Comparison of ENCODE assay signal across 18 cellular contexts in genomic region chr11:1175461-1176223, GRCh38. TPM values are rescaled to one million over a fixed set of nuclear protein-coding genes. Genes with fewer than 3 reads are reported as not detected.
A peak's percentile ranks its signal among the peaks of the same experiment; 100 is the strongest.
DNase-seq lines count a peak whose midpoint lies in the region; ATAC-seq, FAIRE-seq and TF ChIP-seq lines count a peak whose summit lies in the region.
"Had no signal": no experiment of that assay in that cellular context is flagged by ENCODE, and none has a peak within 500 bp of the region (broad histone marks: within the 10 kb centered on the region; RNA-seq: fewer than 3 reads in every experiment).

No MANE protein-coding gene starts in this region.

- H4K91ac ChIP-seq in trophoblast cell (ENCODE audit: low read depth, low read length), result no peak overlapping the region

- H3K18ac ChIP-seq in trophoblast cell (ENCODE audit: low read length), result no peak overlapping the region

- H3K9me3 Mint-ChIP-seq in activated naive CD4-positive, alpha-beta T cell treated with anti-CD3 and anti-CD28 coated beads, Interleukin-2, amount 50 U/mL, for 72 hours, result peaks cover 17 to 19% of the 10 kb centered on the region in 2 donors
- H3K9me3 Mint-ChIP-seq: CD8-positive, alpha-beta T cell had no signal

- H3K4me1 ChIP-seq in heart left ventricle (no peaks in the 10 kb centered on the region), HEK293 (ENCODE audit: control insufficient read depth, insufficient read depth, low read length) (no peaks in the 10 kb centered on the region), kidney (ENCODE audit: control insufficient read depth in 1 of 2, insufficient read depth in 1 of 2, low read depth in 1 of 2, low read length in 2 of 2) (no peaks in the 10 kb centered on the region), trophoblast cell (ENCODE audit: control insufficient read depth in 1 of 2, insufficient read depth in 2 of 2, low read length in 2 of 2) (no peaks in the 10 kb centered on the region)
- H3K4me1 ChIP-seq: A549 had no signal

- intact Hi-C loops in heart left ventricle (cut with DNase I) (no loop called here), cardiac septum (cut with DNase I) (no loop called here), kidney (cut with DNase I) (no loop called here)

- CTCF ChIA-PET in HEK293 (lab: Yijun Ruan, JAX), result no interaction called here

- no peaks in the 10 kb centered on the region for H3K79me2 ChIP-seq in trophoblast cell (ENCODE audit: control insufficient read depth, insufficient read depth, low read length, poor library complexity)

- H3K9me3 ChIP-seq in heart left ventricle (no peaks in the 10 kb centered on the region), HEK293 (ENCODE audit: control insufficient read depth, insufficient read depth, low read depth, low read length) (no peaks in the 10 kb centered on the region), kidney (ENCODE audit: control insufficient read depth in 1 of 2, low read length in 2 of 2) (no peaks in the 10 kb centered on the region), trophoblast cell (ENCODE audit: insufficient read depth, low read depth, low read length) (peaks cover 80% of the 10 kb centered on the region)
- H3K9me3 ChIP-seq: A549 had no signal

- no peaks in the 10 kb centered on the region for H3K36me3 ChIP-seq in heart left ventricle
- H3K36me3 ChIP-seq in HEK293 (ENCODE audit: control insufficient read depth in 2 of 2, insufficient read depth in 1 of 2, low read length in 2 of 2), result no peaks in the 10 kb centered on the region
- no peaks in the 10 kb centered on the region for H3K36me3 ChIP-seq in kidney (ENCODE audit: control insufficient read depth in 1 of 2, insufficient read depth in 2 of 2, low read length in 2 of 2)
- no peaks in the 10 kb centered on the region for H3K36me3 ChIP-seq in trophoblast cell (ENCODE audit: control insufficient read depth in 1 of 2, insufficient read depth in 2 of 2, low read length in 2 of 2)

- no peak for TF ChIP-seq POLR2A in heart left ventricle (IDR thresholded peaks at IDR 0.05)

- 80 to 92% (median 84%) methylated on average over 22 of the region's 22 CpGs for WGBS in heart left ventricle, 4 donors
- no CpG with 5 or more reads among the region's 22 CpGs for WGBS in trophoblast cell (ENCODE audit: extremely low coverage, insufficient coverage, insufficient read length)

- H2BK5ac ChIP-seq in trophoblast cell (ENCODE audit: low read depth, low read length, poor library complexity), result no peak overlapping the region

- H2BK12ac ChIP-seq in trophoblast cell (ENCODE audit: low read length), result no peak overlapping the region

- H3K14ac ChIP-seq in trophoblast cell (ENCODE audit: low read length), result no peak overlapping the region

- POLR2A ChIA-PET in HEK293 (lab: Yijun Ruan, JAX), result no interaction called here

- H3K9ac ChIP-seq in kidney (ENCODE audit: low read length in 2 of 2), result no peak overlapping the region
- H3K9ac ChIP-seq in trophoblast cell (ENCODE audit: low read length), result no peak overlapping the region

- H3K27ac Mint-ChIP-seq in activated naive CD4-positive, alpha-beta T cell treated with anti-CD3 and anti-CD28 coated beads, Interleukin-2, amount 50 U/mL, for 72 hours, result no peak overlapping the region
- H3K27ac Mint-ChIP-seq: CD14-positive monocyte; CD8-positive, alpha-beta T cell; GM23338 had no signal

- no peak overlapping the region for H3K4ac ChIP-seq in trophoblast cell (ENCODE audit: low read depth, low read length)

- H3K4me3 ChIP-seq in heart left ventricle (no peak overlapping the region), HEK293 (ENCODE audit: low read depth, low read length) (no peak overlapping the region), kidney (ENCODE audit: low read length in 2 of 2) (no peak overlapping the region), trophoblast cell (ENCODE audit: low read depth, low read length) (peak overlapping the region; percentile 30), foreskin fibroblast (ENCODE audit: low read depth in 1 of 2, low read length in 2 of 2) (no peak overlapping the region)
- H3K4me3 ChIP-seq: A549, GM23338 had no signal

- H3K27me3 ChIP-seq in heart left ventricle, result peaks cover 0 to 6% (median 0%) of the 10 kb centered on the region in 9 donors
- no peaks in the 10 kb centered on the region for H3K27me3 ChIP-seq in trophoblast cell (ENCODE audit: insufficient read depth, low read length)

- no peak overlapping the region for H3K23ac ChIP-seq in trophoblast cell (ENCODE audit: low read length)

- H3K27ac ChIP-seq in heart left ventricle (no peak overlapping the region), HEK293 (ENCODE audit: extremely low read depth, low read depth, low read length) (no peak overlapping the region), kidney (ENCODE audit: low read depth in 2 of 2, low read length in 2 of 2) (no peak overlapping the region), trophoblast cell (ENCODE audit: low read depth, low read length) (no peak overlapping the region)
- H3K27ac ChIP-seq: A549 had no signal

- H4K8ac ChIP-seq in trophoblast cell (ENCODE audit: low read depth, low read length), result no peak overlapping the region

- H3K4me2 ChIP-seq in trophoblast cell (ENCODE audit: low read length), result no peak overlapping the region
- H3K4me2 ChIP-seq: A549, GM23338 had no signal

- H3K36me3 Mint-ChIP-seq in activated naive CD4-positive, alpha-beta T cell treated with anti-CD3 and anti-CD28 coated beads, Interleukin-2, amount 50 U/mL, for 72 hours, result no peaks in the 10 kb centered on the region
- H3K36me3 Mint-ChIP-seq: CD14-positive monocyte; CD8-positive, alpha-beta T cell had no signal

- DNase-seq in heart left ventricle (peak in 3 of 5 donors; percentile 6 to 54 (median 15)), cardiac septum (ENCODE audit: low spot score) (no peak), kidney (peak; percentile 26), trophoblast cell (no peak), GM19238 (ENCODE audit: insufficient read length, low spot score) (no peak), foreskin fibroblast (no peak)
- DNase-seq in activated naive CD4-positive, alpha-beta T cell treated with anti-CD3 and anti-CD28 coated beads, Interleukin-2, amount 50 U/mL, for 72 hours (ENCODE audit: low spot score in 2 of 2), result no peak
- DNase-seq: CD8-positive, alpha-beta T cell; COR-L47; DND-41; GDM1 had no signal

- no peak for FAIRE-seq in kidney (lab: Jason Lieb, UNC)
- FAIRE-seq: A549 had no signal

- no peak for TF ChIP-seq CTCF in heart left ventricle (IDR thresholded peaks at IDR 0.05)
- TF ChIP-seq CTCF in HEK293 (tag by site-specific recombination; IDR thresholded peaks at IDR 0.05), result no peak
- no peak for TF ChIP-seq CTCF in kidney (IDR thresholded peaks at IDR 0.05; ENCODE audit: borderline replicate concordance, extremely low read depth, insufficient read depth)
- no peak for TF ChIP-seq CTCF in foreskin fibroblast (IDR thresholded peaks at IDR 0.05; ENCODE audit: low read depth, low read length)

- H2AK5ac ChIP-seq in trophoblast cell (ENCODE audit: low read length), result no peak overlapping the region

- no peak overlapping the region for H2BK120ac ChIP-seq in trophoblast cell (ENCODE audit: insufficient read depth, low read length, poor library complexity)

- no peaks in the 10 kb centered on the region for H3K79me1 ChIP-seq in trophoblast cell (ENCODE audit: low read length)

- H2AFZ ChIP-seq in trophoblast cell (ENCODE audit: insufficient read depth, low read length, poor library complexity), result no peak overlapping the region
- H2AFZ ChIP-seq: GM23338 had no signal

- ATAC-seq in heart left ventricle, result no peak
- no peak for ATAC-seq in activated naive CD4-positive, alpha-beta T cell treated with anti-CD3 and anti-CD28 coated beads, Interleukin-2, amount 50 U/mL, for 72 hours
- ATAC-seq: A549; CD8-positive, alpha-beta T cell; GM23338 had no signal

- no peak overlapping the region for H4K12ac ChIP-seq in trophoblast cell (ENCODE audit: low read depth, low read length)

TF ChIP-seq in HEK293, 187 proteins besides CTCF, POLR2A, EP300 and RAD21 (continues in another document):
- TF ChIP-seq ZNF777 (tag by site-specific recombination; IDR thresholded peaks at IDR 0.05; ENCODE audit: borderline replicate concordance) (no peak), ZNF140 (tag by site-specific recombination; IDR thresholded peaks at IDR 0.05) (no peak), KLF8 (tag by site-specific recombination; IDR thresholded peaks at IDR 0.05) (peak; percentile 53), ZNF324 (tag by site-specific recombination; IDR thresholded peaks at IDR 0.05) (no peak), ZNF449 (tag by site-specific recombination; IDR thresholded peaks at IDR 0.05) (no peak), ZNF624 (tag by site-specific recombination; IDR thresholded peaks at IDR 0.05) (no peak), ZBTB7A (tag by site-specific recombination; IDR thresholded peaks at IDR 0.05; ENCODE audit: low read depth) (no peak), ZNF366 (tag by site-specific recombination; conservative IDR thresholded peaks at IDR 0.05) (no peak), ZNF239 (tag by site-specific recombination; IDR thresholded peaks at IDR 0.05) (no peak), YY1 (tag by site-specific recombination; IDR thresholded peaks at IDR 0.05) (no peak)

RNA-seq across cellular contexts. Expression of gene MUC5AC, which starts 17.9 kb away (rescaled TPM):
- total RNA-seq in heart left ventricle (not detected), cardiac septum (not detected), kidney (0.03 TPM)
- polyA plus RNA-seq in heart left ventricle (not detected), kidney (ENCODE audit: insufficient read depth, low read depth, low replicate concordance) (not detected)
- not detected in 2 replicates for polyA plus RNA-seq in trophoblast cell (2013)
- not detected for total RNA-seq in activated naive CD4-positive, alpha-beta T cell treated with anti-CD3 and anti-CD28 coated beads, Interleukin-2, amount 50 U/mL, for 72 hours
- total RNA-seq: CD8-positive, alpha-beta T cell; GM23338; H7; HT1080 had no signal
- polyA plus RNA-seq: BJ, CD14-positive monocyte, GM23338 had no signal

RNA-seq across cellular contexts. Expression of gene MUC5B, which starts 47.2 kb away (rescaled TPM):
- total RNA-seq in heart left ventricle, result not detected
- polyA plus RNA-seq in heart left ventricle, result under 1 TPM in 1 of 2 donors, not detected in 1; 0.01 TPM
- not detected for total RNA-seq in cardiac septum
- total RNA-seq in kidney, result 0.38 TPM
- polyA plus RNA-seq in kidney (ENCODE audit: insufficient read depth, low read depth, low replicate concordance), result not detected
- under 0.01 TPM in 1 of 2 replicates, not detected in the other for polyA plus RNA-seq in trophoblast cell (2013)
- total RNA-seq in activated naive CD4-positive, alpha-beta T cell treated with anti-CD3 and anti-CD28 coated beads, Interleukin-2, amount 50 U/mL, for 72 hours, result not detected
- total RNA-seq: CD8-positive, alpha-beta T cell had no signal
- polyA plus RNA-seq: BJ, CD14-positive monocyte had no signal

Comparison
In these comparisons a context has a peak if more than half of its experiments do, and no peak if none do; other contexts are left out.
1. DNase-seq: peak in heart left ventricle (3 of 5) and kidney (single experiment); none in cardiac septum (single experiment), trophoblast cell (0 of 2), activated naive CD4-positive, alpha-beta T cell treated with anti-CD3 and anti-CD28 coated beads, Interleukin-2, amount 50 U/mL, for 72 hours (0 of 2), GM19238 (single experiment) and foreskin fibroblast (0 of 2).